Comparison of ENCODE assay signal across 8 cellular contexts in the genomic region with DNA sequence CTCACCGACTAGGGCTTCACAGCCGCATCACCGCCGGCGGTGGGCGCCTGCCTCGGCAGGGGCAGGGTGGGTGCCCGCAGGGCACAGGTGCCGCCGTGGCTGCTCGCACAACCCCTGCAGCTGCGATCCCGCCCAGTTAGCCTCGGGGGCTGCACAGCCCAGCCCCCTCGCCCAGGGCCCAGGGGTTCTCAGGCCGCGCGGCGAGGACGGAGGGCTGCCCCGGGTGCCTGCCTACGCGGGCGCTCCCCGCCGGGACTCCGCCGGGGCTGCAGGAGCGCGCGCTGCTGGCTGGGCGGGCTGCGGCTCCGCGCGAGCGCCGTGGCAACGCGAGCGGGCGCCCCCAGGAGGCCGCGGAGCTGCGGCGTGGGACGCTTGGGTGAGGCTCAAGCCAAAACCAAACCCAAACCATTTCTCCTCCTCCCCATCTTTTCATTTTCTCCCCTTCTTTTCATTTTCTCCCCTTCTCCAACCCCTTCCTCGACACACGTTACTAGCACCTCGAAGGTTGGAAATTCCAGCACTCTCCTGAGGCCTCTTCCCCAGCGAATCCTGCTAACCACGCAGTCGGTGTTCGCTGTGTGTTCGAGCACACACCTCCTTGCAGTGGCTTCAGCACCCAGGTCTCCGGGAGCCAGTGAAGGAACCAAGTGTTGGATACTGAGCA. TPM values are rescaled to one million over a fixed set of nuclear protein-coding genes. Genes with fewer than 3 reads are reported as not detected.
DNase-seq lines count a peak whose midpoint lies in the region; ATAC-seq and TF ChIP-seq lines count a peak whose summit lies in the region.

A gene with protein sequence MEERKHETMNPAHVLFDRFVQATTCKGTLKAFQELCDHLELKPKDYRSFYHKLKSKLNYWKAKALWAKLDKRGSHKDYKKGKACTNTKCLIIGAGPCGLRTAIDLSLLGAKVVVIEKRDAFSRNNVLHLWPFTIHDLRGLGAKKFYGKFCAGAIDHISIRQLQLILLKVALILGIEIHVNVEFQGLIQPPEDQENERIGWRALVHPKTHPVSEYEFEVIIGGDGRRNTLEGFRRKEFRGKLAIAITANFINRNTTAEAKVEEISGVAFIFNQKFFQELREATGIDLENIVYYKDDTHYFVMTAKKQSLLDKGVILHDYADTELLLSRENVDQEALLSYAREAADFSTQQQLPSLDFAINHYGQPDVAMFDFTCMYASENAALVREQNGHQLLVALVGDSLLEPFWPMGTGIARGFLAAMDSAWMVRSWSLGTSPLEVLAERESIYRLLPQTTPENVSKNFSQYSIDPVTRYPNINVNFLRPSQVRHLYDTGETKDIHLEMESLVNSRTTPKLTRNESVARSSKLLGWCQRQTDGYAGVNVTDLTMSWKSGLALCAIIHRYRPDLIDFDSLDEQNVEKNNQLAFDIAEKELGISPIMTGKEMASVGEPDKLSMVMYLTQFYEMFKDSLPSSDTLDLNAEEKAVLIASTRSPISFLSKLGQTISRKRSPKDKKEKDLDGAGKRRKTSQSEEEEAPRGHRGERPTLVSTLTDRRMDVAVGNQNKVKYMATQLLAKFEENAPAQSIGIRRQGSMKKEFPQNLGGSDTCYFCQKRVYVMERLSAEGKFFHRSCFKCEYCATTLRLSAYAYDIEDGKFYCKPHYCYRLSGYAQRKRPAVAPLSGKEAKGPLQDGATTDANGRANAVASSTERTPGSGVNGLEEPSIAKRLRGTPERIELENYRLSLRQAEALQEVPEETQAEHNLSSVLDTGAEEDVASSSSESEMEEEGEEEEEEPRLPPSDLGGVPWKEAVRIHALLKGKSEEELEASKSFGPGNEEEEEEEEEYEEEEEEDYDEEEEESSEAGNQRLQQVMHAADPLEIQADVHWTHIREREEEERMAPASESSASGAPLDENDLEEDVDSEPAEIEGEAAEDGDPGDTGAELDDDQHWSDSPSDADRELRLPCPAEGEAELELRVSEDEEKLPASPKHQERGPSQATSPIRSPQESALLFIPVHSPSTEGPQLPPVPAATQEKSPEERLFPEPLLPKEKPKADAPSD (N-terminal part only) (minus strand): TSS at position 286 of the 664 bp plus-strand sequence. CDS start 117,749 bp downstream, outside the sequence.

- no peak for TF ChIP-seq POLR2A in testis (IDR thresholded peaks at IDR 0.05)

- no peak within 1 kb of the TSS for H2BK120ac ChIP-seq in neuronal stem cell (ENCODE audit: low read depth, low read length)

- H3K9me3 Mint-ChIP-seq in activated naive CD4-positive, alpha-beta T cell treated with anti-CD3 and anti-CD28 coated beads, Interleukin-2, amount 50 U/mL, for 72 hours: no peaks in the 10 kb centered on the region

- H3K27me3 ChIP-seq in HUES48 (ENCODE audit: control insufficient read depth, insufficient read depth, low read length): peaks cover 32% of the 10 kb centered on the region
- peaks cover 10 to 64% (median 34%) of the 10 kb centered on the region in 3 experiments for H3K27me3 ChIP-seq in neuronal stem cell (ENCODE audit: control insufficient read depth in 3 of 3, insufficient read depth in 3 of 3, low read depth in 1 of 3, low read length in 3 of 3)
- H3K27me3 ChIP-seq in testis: no peaks in the 10 kb centered on the region

- H3K4me3 ChIP-seq in HUES48 (ENCODE audit: low read depth, low read length) (peak within 1 kb of the TSS; percentile 72), SK-N-MC (peak within 1 kb of the TSS; percentile 89), neuronal stem cell (ENCODE audit: low read length in 2 of 2) (peak within 1 kb of the TSS; percentile 49 to 80), testis (peak within 1 kb of the TSS; percentile 54 to 68)

- DNase-seq in ELR (ENCODE audit: low read depth) (peak; percentile 80), SK-N-MC (ENCODE audit: low read depth, low spot score) (no peak), globus pallidus (ENCODE audit: low spot score) (peak; percentile 79), neuronal stem cell (ENCODE audit: low spot score) (peak; percentile 54), testis (peak; percentile 63)
- DNase-seq in activated naive CD4-positive, alpha-beta T cell treated with anti-CD3 and anti-CD28 coated beads, Interleukin-2, amount 50 U/mL, for 72 hours (ENCODE audit: low spot score in 2 of 2): peak; percentile 59 to 76

- H3K9me3 ChIP-seq in HUES48 (ENCODE audit: control insufficient read depth, insufficient read depth, low read length) (no peaks in the 10 kb centered on the region), SK-N-MC (ENCODE audit: low read depth, low read length) (no peaks in the 10 kb centered on the region), neuronal stem cell (replicated peaks in 1 of 2; ENCODE audit: control insufficient read depth in 2 of 2, insufficient read depth in 1 of 2, low read depth in 1 of 2, low read length in 2 of 2) (peaks cover 0 to 2% of the 10 kb centered on the region in 2 donors), testis (no peaks in the 10 kb centered on the region)

- no peak within 1 kb of the TSS for H3K27ac ChIP-seq in HUES48 (ENCODE audit: low read depth, low read length)
- peak within 1 kb of the TSS; percentile 83 for H3K27ac ChIP-seq in SK-N-MC
- H3K27ac ChIP-seq in neuronal stem cell (replicated peaks; ENCODE audit: low read length): no peak within 1 kb of the TSS
- peak within 1 kb of the TSS; percentile 43 to 54 for H3K27ac ChIP-seq in testis

- H3K36me3 ChIP-seq in HUES48 (ENCODE audit: control insufficient read depth, insufficient read depth, low read length) (no peaks in the 10 kb centered on the region), SK-N-MC (ENCODE audit: insufficient read depth, low read length) (no peaks in the 10 kb centered on the region), neuronal stem cell (replicated peaks in 1 of 2; ENCODE audit: control insufficient read depth in 2 of 2, insufficient read depth in 2 of 2, low read length in 2 of 2) (no peaks in the 10 kb centered on the region), testis (ENCODE audit: low read depth, missing control alignments) (no peaks in the 10 kb centered on the region)

- H3K18ac ChIP-seq in neuronal stem cell (ENCODE audit: low read length): peak within 1 kb of the TSS; percentile 83

- no peak within 1 kb of the TSS for H2AK5ac ChIP-seq in neuronal stem cell (ENCODE audit: low read depth, low read length)

- no peak within 1 kb of the TSS for H2BK15ac ChIP-seq in neuronal stem cell (ENCODE audit: low read length)

- H3K9ac ChIP-seq in HUES48 (ENCODE audit: low read depth, low read length) (0 out of 2 replicates have a peak within 1 kb of the TSS, but pooled peaks have one; percentile 12), SK-N-MC (ENCODE audit: insufficient read length) (peak within 1 kb of the TSS; percentile 79), neuronal stem cell (ENCODE audit: low read depth, low read length, poor library complexity) (peak within 1 kb of the TSS; percentile 77)

- no peaks in the 10 kb centered on the region for H3K79me1 ChIP-seq in neuronal stem cell (ENCODE audit: low read depth, low read length)

- H3K14ac ChIP-seq in neuronal stem cell (ENCODE audit: low read length): no peak within 1 kb of the TSS

- H3K23ac ChIP-seq in neuronal stem cell (ENCODE audit: low read depth, low read length, poor library complexity): peak within 1 kb of the TSS; percentile 8

- H3K4me1 ChIP-seq in HUES48 (ENCODE audit: control insufficient read depth, insufficient read depth, low read length): peaks cover 4% of the 10 kb centered on the region; the same call in 1 of the 2 replicates
- peaks cover 10 to 16% of the 10 kb centered on the region in 2 donors for H3K4me1 ChIP-seq in neuronal stem cell (ENCODE audit: control insufficient read depth in 2 of 2, insufficient read depth in 1 of 2, low read depth in 1 of 2, low read length in 2 of 2)
- H3K4me1 ChIP-seq in testis: peaks cover 9% of the 10 kb centered on the region

- intact Hi-C loops in testis (cut with DNase I; ENCODE audit: low total_unique reads): no loop called here

- no CpG with 5 or more reads among the region's 56 CpGs for WGBS in neuronal stem cell (ENCODE audit: extremely low coverage in 2 of 2, insufficient read length in 2 of 2, insufficient replicate concordance in 1 of 2), 2 donors
- 1 to 3% methylated on average over 15 to 56 of the region's 56 CpGs for WGBS in testis, 2 donors

- no peak within 1 kb of the TSS for H2BK5ac ChIP-seq in neuronal stem cell (ENCODE audit: low read length)

- peak; percentile 93 to 95 for ATAC-seq in activated naive CD4-positive, alpha-beta T cell treated with anti-CD3 and anti-CD28 coated beads, Interleukin-2, amount 50 U/mL, for 72 hours
- ATAC-seq in GM18909 (IDR thresholded peaks at IDR 0.05; ENCODE audit: poor library complexity, unreplicated experiment): no peak

- no peak within 1 kb of the TSS for H3K4ac ChIP-seq in neuronal stem cell (ENCODE audit: low read length)

- no peak within 1 kb of the TSS for H4K91ac ChIP-seq in neuronal stem cell (ENCODE audit: low read depth, low read length, poor library complexity)

- H2AFZ ChIP-seq in neuronal stem cell (ENCODE audit: low read length): peak within 1 kb of the TSS; percentile 92

- peak; percentile 37 to 52 (median 50) for TF ChIP-seq CTCF in testis (IDR thresholded peaks at IDR 0.05)

- H4K8ac ChIP-seq in neuronal stem cell (ENCODE audit: low read depth, low read length): no peak within 1 kb of the TSS

- peak within 1 kb of the TSS; percentile 85 for H3K4me2 ChIP-seq in neuronal stem cell (ENCODE audit: insufficient read depth, low read length, poor library complexity, severe bottlenecking)

- H3K36me3 Mint-ChIP-seq in activated naive CD4-positive, alpha-beta T cell treated with anti-CD3 and anti-CD28 coated beads, Interleukin-2, amount 50 U/mL, for 72 hours: no peaks in the 10 kb centered on the region

- no peak within 1 kb of the TSS for H3K27ac Mint-ChIP-seq in activated naive CD4-positive, alpha-beta T cell treated with anti-CD3 and anti-CD28 coated beads, Interleukin-2, amount 50 U/mL, for 72 hours

- no peak within 1 kb of the TSS for H2BK12ac ChIP-seq in neuronal stem cell (ENCODE audit: low read length)

RNA-seq across cellular contexts. Expression of the gene that starts here (rescaled TPM):
- total RNA-seq in activated naive CD4-positive, alpha-beta T cell treated with anti-CD3 and anti-CD28 coated beads, Interleukin-2, amount 50 U/mL, for 72 hours: 10 to 100 TPM; 19.5 to 30.2 TPM
- 9.6 TPM for polyA plus RNA-seq in neuronal stem cell (2013, experiment 1 of 2)
- 9.0 TPM for polyA plus RNA-seq in neuronal stem cell (2013, experiment 2 of 2)
- total RNA-seq in testis: 100 to 1,000 TPM; 103 to 106 TPM
- 104 TPM for polyA plus RNA-seq in testis (ENCODE audit: insufficient read depth, low read depth, low replicate concordance)

Comparison
In these comparisons a context has a peak if more than half of its experiments do, and no peak if none do; other contexts are left out.
1. H3K27ac ChIP-seq: peak in SK-N-MC (single experiment) and testis (2 of 2); none in HUES48 (single experiment) and neuronal stem cell (single experiment).
2. H3K9ac ChIP-seq: peak in every context shown above with its lines; median percentile 79 in SK-N-MC; 77 in neuronal stem cell; 12 in HUES48.
3. Peak in every context shown above with its lines, with median percentiles within 50 percentile points of each other: H3K4me3 ChIP-seq.